14 cellular contexts compared by ENCODE assay signal in the genomic region with DNA sequence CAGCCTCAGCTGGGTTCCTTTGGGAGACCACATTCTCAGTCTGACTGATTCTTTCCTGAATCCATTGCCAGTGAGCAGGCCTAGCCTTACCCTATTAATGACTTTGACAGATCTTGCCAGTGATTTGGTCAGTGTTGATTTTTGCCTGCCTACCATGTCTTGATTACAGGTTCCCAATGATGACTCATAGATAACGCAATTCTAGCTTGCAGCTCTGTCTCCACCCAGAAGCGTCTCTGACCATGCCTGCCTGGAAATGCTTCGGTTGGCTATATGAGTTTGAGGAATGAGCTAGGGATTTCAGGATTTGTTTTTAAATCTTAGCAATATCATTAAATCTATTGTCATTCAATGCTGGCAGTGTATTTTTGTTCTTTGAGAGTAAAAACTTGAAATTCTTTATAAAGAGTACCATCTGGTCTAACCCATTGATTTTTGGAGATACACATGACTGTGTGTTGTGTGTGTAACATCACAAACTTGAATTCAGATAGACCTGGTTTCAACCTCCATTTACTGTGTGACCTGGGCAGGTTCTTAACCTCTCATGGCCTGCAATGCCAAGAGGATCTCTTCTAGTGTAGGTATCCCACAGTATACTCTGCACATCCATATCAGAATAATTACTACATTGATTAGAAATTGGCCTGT. TPM values are rescaled to one million over a fixed set of nuclear protein-coding genes. Genes with fewer than 3 reads are reported as not detected.
DNase-seq lines count a peak whose midpoint lies in the region; ATAC-seq, FAIRE-seq and TF ChIP-seq lines count a peak whose summit lies in the region.
"Had no signal": no experiment of that assay in that cellular context is flagged by ENCODE, and none has a peak within 500 bp of the region (broad histone marks: within the 10 kb centered on the region; RNA-seq: fewer than 3 reads in every experiment).

No MANE protein-coding gene starts in this region.

- no peaks in the 10 kb centered on the region for H3K9me3 Mint-ChIP-seq in activated CD8-positive, alpha-beta memory T cell treated with anti-CD3 and anti-CD28 coated beads, Interleukin-2, amount 10 ng/mL, durations not matched to agents 7 days and 5 days (ENCODE audit: low read depth)
- no peaks in the 10 kb centered on the region for H3K9me3 Mint-ChIP-seq in CD8-positive, alpha-beta memory T cell
- H3K9me3 Mint-ChIP-seq: activated CD4-positive, alpha-beta T cell treated with anti-CD3 and anti-CD28 coated beads, Interleukin-2, amount 10 ng/mL, durations not matched to agents 7 days and 5 days; CD4-positive, alpha-beta T cell had no signal

- TF ChIP-seq CTCF in AG09319 (IDR thresholded peaks at IDR 0.05; ENCODE audit: low read depth, low read length) (no peak), kidney epithelial cell (IDR thresholded peaks at IDR 0.05; ENCODE audit: insufficient read depth, low read length, poor library complexity, severe bottlenecking) (no peak)

- CTCF ChIA-PET in activated CD8-positive, alpha-beta memory T cell treated with anti-CD3 and anti-CD28 coated beads, Interleukin-2, amount 10 ng/mL, durations not matched to agents 7 days and 5 days (lab: Charles Lee), result no interaction called here
- CTCF ChIA-PET in CD8-positive, alpha-beta memory T cell (lab: Charles Lee), result no interaction called here

- H3K4me1 Mint-ChIP-seq in activated CD8-positive, alpha-beta memory T cell treated with anti-CD3 and anti-CD28 coated beads, Interleukin-2, amount 10 ng/mL, durations not matched to agents 7 days and 5 days, result no peaks in the 10 kb centered on the region
- no peaks in the 10 kb centered on the region for H3K4me1 Mint-ChIP-seq in CD8-positive, alpha-beta memory T cell
- H3K4me1 Mint-ChIP-seq: activated CD4-positive, alpha-beta T cell treated with anti-CD3 and anti-CD28 coated beads, Interleukin-2, amount 10 ng/mL, durations not matched to agents 7 days and 5 days had no signal

- peaks cover 12% of the 10 kb centered on the region for H3K36me3 Mint-ChIP-seq in activated CD8-positive, alpha-beta memory T cell treated with anti-CD3 and anti-CD28 coated beads, Interleukin-2, amount 10 ng/mL, durations not matched to agents 7 days and 5 days
- H3K36me3 Mint-ChIP-seq in CD8-positive, alpha-beta memory T cell, result peaks cover 0 to 5% (median 0%) of the 10 kb centered on the region in 3 donors

- no peaks in the 10 kb centered on the region for H3K27me3 Mint-ChIP-seq in activated CD8-positive, alpha-beta memory T cell treated with anti-CD3 and anti-CD28 coated beads, Interleukin-2, amount 10 ng/mL, durations not matched to agents 7 days and 5 days
- peaks cover 0 to 2% of the 10 kb centered on the region in 2 donors for H3K27me3 Mint-ChIP-seq in CD8-positive, alpha-beta memory T cell
- H3K27me3 Mint-ChIP-seq: activated CD4-positive, alpha-beta T cell treated with anti-CD3 and anti-CD28 coated beads, Interleukin-2, amount 10 ng/mL, durations not matched to agents 7 days and 5 days; CD4-positive, alpha-beta T cell had no signal

- peak overlapping the region; percentile 23 for H3K9ac ChIP-seq in adipocyte (ENCODE audit: low read length)

- no peak overlapping the region for H3K4me3 Mint-ChIP-seq in activated CD8-positive, alpha-beta memory T cell treated with anti-CD3 and anti-CD28 coated beads, Interleukin-2, amount 10 ng/mL, durations not matched to agents 7 days and 5 days
- no peak overlapping the region for H3K4me3 Mint-ChIP-seq in CD8-positive, alpha-beta memory T cell
- H3K4me3 Mint-ChIP-seq: activated CD4-positive, alpha-beta T cell treated with anti-CD3 and anti-CD28 coated beads, Interleukin-2, amount 10 ng/mL, durations not matched to agents 7 days and 5 days; CD4-positive, alpha-beta T cell had no signal

- no peak for FAIRE-seq in HTR-8/SVneo (lab: Jason Lieb, UNC)

- H3K36me3 ChIP-seq in adipocyte (ENCODE audit: control insufficient read depth, insufficient read depth, low read length, severe bottlenecking) (no peaks in the 10 kb centered on the region), kidney epithelial cell (ENCODE audit: control insufficient read depth, insufficient read depth, low read length) (no peaks in the 10 kb centered on the region)
- no peaks in the 10 kb centered on the region for H3K36me3 ChIP-seq in CD8-positive, alpha-beta memory T cell (ENCODE audit: insufficient read depth, low read length)

- POLR2A ChIA-PET in CD8-positive, alpha-beta memory T cell (lab: Charles Lee), result no interaction called here

- no peak overlapping the region for H3K27ac Mint-ChIP-seq in activated CD8-positive, alpha-beta memory T cell treated with anti-CD3 and anti-CD28 coated beads, Interleukin-2, amount 10 ng/mL, durations not matched to agents 7 days and 5 days
- H3K27ac Mint-ChIP-seq in CD8-positive, alpha-beta memory T cell, result no peak overlapping the region
- H3K27ac Mint-ChIP-seq: activated CD4-positive, alpha-beta T cell treated with anti-CD3 and anti-CD28 coated beads, Interleukin-2, amount 10 ng/mL, durations not matched to agents 7 days and 5 days; CD4-positive, alpha-beta T cell had no signal

- no peak for ATAC-seq in HG03135 (IDR thresholded peaks at IDR 0.05; ENCODE audit: unreplicated experiment)
- no peak for ATAC-seq in activated CD8-positive, alpha-beta memory T cell treated with anti-CD3 and anti-CD28 coated beads, Interleukin-2, amount 10 ng/mL, durations not matched to agents 7 days and 5 days

- H3K27me3 ChIP-seq in adipocyte (replicated peaks; ENCODE audit: control insufficient read depth, insufficient read depth, low read length) (no peaks in the 10 kb centered on the region), kidney epithelial cell (ENCODE audit: control insufficient read depth, insufficient read depth, low read length) (no peaks in the 10 kb centered on the region)
- no peaks in the 10 kb centered on the region for H3K27me3 ChIP-seq in CD8-positive, alpha-beta memory T cell (ENCODE audit: insufficient read depth, low read length, poor library complexity, severe bottlenecking)

- DNase-seq in AG09319 (ENCODE audit: extremely low read depth, low read depth), result peak; percentile 85
- DNase-seq in HTR-8/SVneo (ENCODE audit: insufficient read length, low spot score), result peak; percentile 22
- peak; percentile 74 for DNase-seq in adipocyte (ENCODE audit: low read depth)
- peak; percentile 38 for DNase-seq in kidney epithelial cell (ENCODE audit: low read depth)
- no peak for DNase-seq in activated CD8-positive, alpha-beta memory T cell treated with anti-CD3 and anti-CD28 coated beads, Interleukin-2, amount 10 ng/mL, durations not matched to agents 7 days and 5 days
- no peak for DNase-seq in CD8-positive, alpha-beta memory T cell
- DNase-seq in T1000 (lab: John Stamatoyannopoulos, UW), result no peak
- DNase-seq: activated CD4-positive, alpha-beta T cell treated with anti-CD3 and anti-CD28 coated beads, Interleukin-2, amount 10 ng/mL, durations not matched to agents 7 days and 5 days; anterior cingulate cortex; CD4-positive, alpha-beta T cell; hippocampal formation; Karpas-422; RPMI8226 had no signal

- no peaks in the 10 kb centered on the region for H3K9me3 ChIP-seq in adipocyte (ENCODE audit: control insufficient read depth, low read length)
- no peaks in the 10 kb centered on the region for H3K9me3 ChIP-seq in CD8-positive, alpha-beta memory T cell (ENCODE audit: low read length)

- no peak overlapping the region for H3K27ac ChIP-seq in CD8-positive, alpha-beta memory T cell (ENCODE audit: low read depth, low read length)

- H3K4me1 ChIP-seq in adipocyte (ENCODE audit: control insufficient read depth, insufficient read depth, low read length), result peaks cover 10% of the 10 kb centered on the region
- no peaks in the 10 kb centered on the region for H3K4me1 ChIP-seq in CD8-positive, alpha-beta memory T cell (ENCODE audit: insufficient read depth, low read length)

- no peak overlapping the region for H3K4me3 ChIP-seq in adipocyte (ENCODE audit: low read length)
- no peak overlapping the region for H3K4me3 ChIP-seq in kidney epithelial cell (ENCODE audit: low read depth, low read length)
- no peak overlapping the region for H3K4me3 ChIP-seq in CD8-positive, alpha-beta memory T cell (ENCODE audit: low read length)

RNA-seq across cellular contexts. Expression of gene CCDC150, which starts 57.0 kb away (rescaled TPM):
- total RNA-seq in kidney epithelial cell, result 3.5 and 4.4 TPM in 2 replicates
- 10 to 100 TPM; 18.6 to 30.6 TPM for total RNA-seq in activated CD8-positive, alpha-beta memory T cell treated with anti-CD3 and anti-CD28 coated beads, Interleukin-2, amount 10 ng/mL, durations not matched to agents 7 days and 5 days
- total RNA-seq in CD8-positive, alpha-beta memory T cell, result 1 to 10 TPM; 7.9 to 8.2 TPM
- 0.07 TPM for polyA plus RNA-seq in CD8-positive, alpha-beta memory T cell

Comparison
In these comparisons a context has a peak if more than half of its experiments do, and no peak if none do; other contexts are left out.
1. DNase-seq: peak in AG09319 (single experiment), HTR-8/SVneo (single experiment), adipocyte (single experiment) and kidney epithelial cell (single experiment); none in activated CD8-positive, alpha-beta memory T cell treated with anti-CD3 and anti-CD28 coated beads, Interleukin-2, amount 10 ng/mL, durations not matched to agents 7 days and 5 days (single experiment), CD8-positive, alpha-beta memory T cell (0 of 5) and T1000 (single experiment).